8 cellular contexts compared by ENCODE assay signal in genomic region chr1:154567386-154568164, GRCh38. TPM values are rescaled to one million over a fixed set of nuclear protein-coding genes. Genes with fewer than 3 reads are reported as not detected.
A peak's percentile ranks its signal among the peaks of the same experiment; 100 is the strongest.
DNase-seq lines count a peak whose midpoint lies in the region; ATAC-seq and TF ChIP-seq lines count a peak whose summit lies in the region.

Gene CHRNB2 (plus strand): TSS chr1:154567778. CDS start chr1:154568045, 267 bp downstream.

- no peaks in the 10 kb centered on the region for H3K9me3 Mint-ChIP-seq in activated naive CD4-positive, alpha-beta T cell treated with anti-CD3 and anti-CD28 coated beads, Interleukin-2, amount 50 U/mL, for 72 hours

- no peak within 1 kb of the TSS for H3K4me3 ChIP-seq in MG63
- H3K4me3 ChIP-seq in SK-N-MC, result peak within 1 kb of the TSS; percentile 34
- peak within 1 kb of the TSS; percentile 47 for H3K4me3 ChIP-seq in left ventricle myocardium inferior
- no peak within 1 kb of the TSS for H3K4me3 ChIP-seq in aorta (ENCODE audit: low read length in 2 of 2)

- WGBS in aorta, 2 donors, result 2% methylated on average over 52 to 53 of the region's 53 CpGs

- DNase-seq in Daoy (ENCODE audit: low read depth), result peak; percentile 81
- peak; percentile 66 for DNase-seq in MG63
- DNase-seq in SK-N-MC (ENCODE audit: low read depth, low spot score), result no peak
- DNase-seq in activated naive CD4-positive, alpha-beta T cell treated with anti-CD3 and anti-CD28 coated beads, Interleukin-2, amount 50 U/mL, for 72 hours (ENCODE audit: low spot score in 2 of 2), result peak; percentile 66 to 87
- DNase-seq in left ventricle myocardium inferior, result peak; percentile 71
- DNase-seq in putamen (ENCODE audit: low spot score), result peak; percentile 68
- DNase-seq in aorta, result peak; percentile 65 to 89
- no peak for DNase-seq in MV-4-11 (lab: John Stamatoyannopoulos, UW)

- no peak within 1 kb of the TSS for H3K27ac Mint-ChIP-seq in activated naive CD4-positive, alpha-beta T cell treated with anti-CD3 and anti-CD28 coated beads, Interleukin-2, amount 50 U/mL, for 72 hours

- H3K27me3 ChIP-seq in MG63 (peaks cover 22% of the 10 kb centered on the region), left ventricle myocardium inferior (ENCODE audit: low read depth) (peaks cover 36% of the 10 kb centered on the region), aorta (ENCODE audit: control insufficient read depth in 1 of 2, insufficient read depth in 2 of 2, low read length in 1 of 2) (no peaks in the 10 kb centered on the region)

- H3K36me3 Mint-ChIP-seq in activated naive CD4-positive, alpha-beta T cell treated with anti-CD3 and anti-CD28 coated beads, Interleukin-2, amount 50 U/mL, for 72 hours, result no peaks in the 10 kb centered on the region

- TF ChIP-seq CTCF in left ventricle myocardium inferior (IDR thresholded peaks at IDR 0.05; ENCODE audit: borderline replicate concordance), result no peak

- ATAC-seq in activated naive CD4-positive, alpha-beta T cell treated with anti-CD3 and anti-CD28 coated beads, Interleukin-2, amount 50 U/mL, for 72 hours, result peak; percentile 84 to 96
- ATAC-seq in aorta (ENCODE audit: low FRiP score), result peak; percentile 89

- H3K27ac ChIP-seq in SK-N-MC (no peak within 1 kb of the TSS), left ventricle myocardium inferior (replicated peaks) (no peak within 1 kb of the TSS), aorta (ENCODE audit: low read depth in 1 of 2, low read length in 2 of 2) (no peak within 1 kb of the TSS)

- H3K9ac ChIP-seq in SK-N-MC (ENCODE audit: insufficient read length), result no peak within 1 kb of the TSS

- H3K4me1 ChIP-seq in left ventricle myocardium inferior (peaks cover 12% of the 10 kb centered on the region), aorta (ENCODE audit: control insufficient read depth in 1 of 2, insufficient read depth in 2 of 2, low read length in 2 of 2) (no peaks in the 10 kb centered on the region)

- H3K9me3 ChIP-seq in MG63, result no peaks in the 10 kb centered on the region
- no peaks in the 10 kb centered on the region for H3K9me3 ChIP-seq in SK-N-MC (ENCODE audit: low read depth, low read length)
- no peaks in the 10 kb centered on the region for H3K9me3 ChIP-seq in left ventricle myocardium inferior (replicated peaks)
- H3K9me3 ChIP-seq in aorta (ENCODE audit: control insufficient read depth, low read length), result no peaks in the 10 kb centered on the region

- intact Hi-C loops in left ventricle myocardium inferior (cut with micrococcal nuclease) (loop anchor here (10.0 kb wide), 1 partner anchor 197 kb away; no protein-coding TSS in a partner anchor), aorta (cut with DNase I) (loop anchor here in 1 of 2 donors (5.0 kb wide), 1 partner anchor 195 kb away; no protein-coding TSS in a partner anchor)

- H3K36me3 ChIP-seq in MG63, result no peaks in the 10 kb centered on the region
- no peaks in the 10 kb centered on the region for H3K36me3 ChIP-seq in SK-N-MC (ENCODE audit: insufficient read depth, low read length)
- no peaks in the 10 kb centered on the region for H3K36me3 ChIP-seq in left ventricle myocardium inferior
- no peaks in the 10 kb centered on the region for H3K36me3 ChIP-seq in aorta (ENCODE audit: control insufficient read depth in 1 of 2, insufficient read depth in 2 of 2, low read length in 1 of 2)

RNA-seq across cellular contexts. Expression of gene CHRNB2, which starts in this region (rescaled TPM):
- total RNA-seq in Daoy (2014; rRNA removed; shearing (Covaris generic)), result 0.80 and 1.0 TPM in 2 replicates
- total RNA-seq in MG63 (2014; rRNA removed; shearing (Covaris generic); ENCODE audit: low replicate concordance), result not detected in 2 replicates
- total RNA-seq in activated naive CD4-positive, alpha-beta T cell treated with anti-CD3 and anti-CD28 coated beads, Interleukin-2, amount 50 U/mL, for 72 hours, result under 1 TPM; 0.09 to 0.10 TPM
- total RNA-seq in left ventricle myocardium inferior (not detected), aorta (not detected)
- under 1 TPM in 1 of 2 donors, not detected in 1; 0.08 TPM for polyA plus RNA-seq in aorta

Comparison
In these comparisons a context has a peak if more than half of its experiments do, and no peak if none do; other contexts are left out.
1. Peak in DNase-seq in MG63; RNA of the gene not detected or under 1 TPM.
2. Peak in DNase-seq and ATAC-seq in activated naive CD4-positive, alpha-beta T cell treated with anti-CD3 and anti-CD28 coated beads, Interleukin-2, amount 50 U/mL, for 72 hours; RNA of the gene not detected or under 1 TPM.
3. Peak in DNase-seq and H3K4me3 ChIP-seq in left ventricle myocardium inferior; RNA of the gene not detected or under 1 TPM.
4. Peak in DNase-seq and ATAC-seq in aorta; RNA of the gene not detected or under 1 TPM.
5. DNase-seq: peak in Daoy (single experiment) and putamen (single experiment); none in SK-N-MC (single experiment) and MV-4-11 (single experiment).